ENCODE assay signal across 20 cellular contexts in the genomic region with DNA sequence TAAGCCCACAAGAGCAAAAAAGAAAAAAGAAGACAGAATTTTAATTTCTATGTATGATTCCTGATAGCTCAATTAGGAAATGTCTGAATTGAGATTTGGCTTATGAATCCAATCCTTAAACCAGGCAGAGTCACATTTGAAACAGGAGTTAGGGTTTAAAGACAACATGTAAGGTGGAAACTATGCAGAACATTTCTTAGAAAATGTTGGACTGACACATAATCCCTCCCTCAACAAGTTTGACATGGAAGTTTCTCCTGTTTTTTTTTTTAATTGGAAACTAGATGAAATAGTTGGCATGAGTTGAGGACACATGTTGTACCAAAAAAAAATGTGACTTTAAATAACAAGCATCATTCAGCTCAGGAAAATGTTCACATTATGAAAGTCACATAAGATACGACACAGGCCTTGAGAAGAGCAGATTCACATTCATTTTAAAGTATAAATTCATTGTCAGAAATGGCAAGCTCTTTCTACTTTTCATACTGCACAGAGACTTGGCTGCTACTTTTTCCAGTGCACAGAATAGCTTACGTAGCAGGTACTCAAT.
"Had no signal": no experiment of that assay in that cellular context is flagged by ENCODE, and none has a peak within 500 bp of the region (broad histone marks: within the 10 kb centered on the region; RNA-seq: fewer than 3 reads in every experiment).

No MANE protein-coding gene starts in this region.

- H3K27me3 ChIP-seq: neural progenitor cell, right lobe of liver, tibial nerve had no signal

- H3K4me1 ChIP-seq: neural progenitor cell, prostate gland, right lobe of liver had no signal

- DNase-seq: activated CD4-positive, alpha-beta T cell treated with anti-CD3 and anti-CD28 coated beads, Interleukin-2, amount 50 U/mL, for 1 hour; activated CD4-positive, CD25-positive, alpha-beta regulatory T cell treated with anti-CD3 and anti-CD28 coated beads, Interleukin-2, amount 50 U/mL, for 72 hours; activated CD8-positive, alpha-beta memory T cell treated with anti-CD3 and anti-CD28 coated beads, Interleukin-2, amount 50 U/mL, for 4 hours; activated effector memory CD4-positive, alpha-beta T cell treated with Interleukin-2 at 50 U/mL for 16 hours; activated naive CD4-positive, alpha-beta T cell treated with anti-CD3 and anti-CD28 coated beads, Interleukin-2, amount 10 ng/mL, durations not matched to agents 7 days and 5 days; activated naive CD8-positive, alpha-beta T cell treated with anti-CD3 and anti-CD28 coated beads, Interleukin-2, amount 50 U/mL, for 24 hours; activated T-cell treated with anti-CD3 and anti-CD28 coated beads, Interleukin-2, amount 50 U/mL, for 4 hours; aorta; effector memory CD8-positive, alpha-beta T cell; foreskin melanocyte; naive thymus-derived CD4-positive, alpha-beta T cell; right lobe of liver; stimulated activated CD4-positive, alpha-beta T cell treated with anti-CD3 and anti-CD28 coated beads, Interleukin-4, amount 100 ng/mL, for 4 hours; stimulated activated naive B cell treated with anti-CD40 and anti-IgM and Interleukin-4, amounts not matched to agents 10 μg/mL and 1 μg/mL and 100 μg/mL, for 72 hours; SW 1271; T-helper 2 cell had no signal

- H3K4me3 ChIP-seq: neural progenitor cell, prostate gland, right lobe of liver, tibial nerve had no signal

- H3K36me3 ChIP-seq: neural progenitor cell, prostate gland, right lobe of liver, tibial nerve had no signal

- H3K27ac ChIP-seq: neural progenitor cell, right lobe of liver, tibial nerve, VCaP had no signal

- H3K4me2 ChIP-seq: neural progenitor cell had no signal

- H3K9me3 ChIP-seq: prostate gland, right lobe of liver, tibial nerve had no signal

- H2AFZ ChIP-seq: neural progenitor cell had no signal

- ATAC-seq: activated naive CD8-positive, alpha-beta T cell treated with anti-CD3 and anti-CD28 coated beads, Interleukin-2, amount 50 U/mL, for 24 hours; activated T-cell treated with anti-CD3 and anti-CD28 coated beads, Interleukin-2, amount 50 U/mL, for 4 hours; effector memory CD8-positive, alpha-beta T cell; naive thymus-derived CD4-positive, alpha-beta T cell; right lobe of liver; stimulated activated naive B cell treated with anti-CD40 and anti-IgM and Interleukin-4, amounts not matched to agents 10 μg/mL and 1 μg/mL and 100 μg/mL, for 72 hours had no signal

- H3K9ac ChIP-seq: neural progenitor cell had no signal
